ENCODE assay signal across 16 cellular contexts in the genomic region with DNA sequence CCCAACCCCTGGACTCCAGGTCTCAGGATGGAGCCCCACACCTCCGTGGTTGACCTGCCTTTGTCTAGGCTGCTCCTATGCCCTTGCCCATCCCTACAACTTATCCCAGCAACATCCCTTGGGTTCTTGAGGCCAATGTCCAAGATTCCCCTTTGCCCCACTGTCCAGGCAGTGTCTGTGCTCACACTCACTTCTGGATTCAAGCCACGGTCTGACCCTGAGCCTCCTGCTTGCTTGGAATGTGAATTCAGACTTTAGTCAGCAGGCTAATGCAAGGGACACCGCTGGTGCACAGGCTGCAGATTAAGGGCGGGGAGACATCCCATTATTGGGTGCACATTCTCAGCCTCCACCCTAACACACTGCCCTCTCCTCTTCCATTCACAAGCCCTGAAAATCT.
DNase-seq lines count a peak whose midpoint lies in the region; FAIRE-seq and TF ChIP-seq lines count a peak whose summit lies in the region.
"Had no signal": no experiment of that assay in that cellular context is flagged by ENCODE, and none has a peak within 500 bp of the region (broad histone marks: within the 10 kb centered on the region; RNA-seq: fewer than 3 reads in every experiment).

No MANE protein-coding gene starts in this region.

- H3K36me3 Mint-ChIP-seq in activated CD4-positive, alpha-beta T cell treated with anti-CD3 and anti-CD28 coated beads, Interleukin-2, amount 10 ng/mL, durations not matched to agents 7 days and 5 days (ENCODE audit: low read depth) = no peaks in the 10 kb centered on the region
- H3K36me3 Mint-ChIP-seq: CD4-positive, CD25-positive, alpha-beta regulatory T cell had no signal

- H4K91ac ChIP-seq in mesenchymal stem cell (ENCODE audit: low read length) = peak overlapping the region; percentile 74

- H3K27ac Mint-ChIP-seq in activated CD4-positive, alpha-beta T cell treated with anti-CD3 and anti-CD28 coated beads, Interleukin-2, amount 10 ng/mL, durations not matched to agents 7 days and 5 days = no peak overlapping the region
- H3K27ac Mint-ChIP-seq: B cell; CD4-positive, CD25-positive, alpha-beta regulatory T cell had no signal

- H3K79me1 ChIP-seq in mesenchymal stem cell (replicated peaks; ENCODE audit: low read length, poor library complexity, severe bottlenecking) = no peaks in the 10 kb centered on the region

- H2BK5ac ChIP-seq in mesenchymal stem cell (ENCODE audit: low read depth, low read length, poor library complexity, severe bottlenecking) = no peak overlapping the region

- peaks cover 20% of the 10 kb centered on the region for H3K4me1 ChIP-seq in mesenchymal stem cell (ENCODE audit: control insufficient read depth, insufficient read depth, low read depth, low read length)

- no peak overlapping the region for H3K4me2 ChIP-seq in mesenchymal stem cell (ENCODE audit: low read length, poor library complexity, severe bottlenecking)

- peak overlapping the region; percentile 33 for H2BK15ac ChIP-seq in mesenchymal stem cell (ENCODE audit: low read depth, poor library complexity, severe bottlenecking)

- H3K4me3 ChIP-seq in brain microvascular endothelial cell (ENCODE audit: low read depth, low read length) (no peak overlapping the region), mesenchymal stem cell (ENCODE audit: insufficient read depth in 1 of 2, low read depth in 1 of 2, low read length in 2 of 2) (no peak overlapping the region)

- no peak for TF ChIP-seq CTCF in brain microvascular endothelial cell (IDR thresholded peaks at IDR 0.05; ENCODE audit: low read depth, low read length, missing control alignments)

- no peaks in the 10 kb centered on the region for H3K4me1 Mint-ChIP-seq in activated CD4-positive, alpha-beta T cell treated with anti-CD3 and anti-CD28 coated beads, Interleukin-2, amount 10 ng/mL, durations not matched to agents 7 days and 5 days
- H3K4me1 Mint-ChIP-seq: B cell; CD4-positive, CD25-positive, alpha-beta regulatory T cell had no signal

- H3K27me3 Mint-ChIP-seq in activated CD4-positive, alpha-beta T cell treated with anti-CD3 and anti-CD28 coated beads, Interleukin-2, amount 10 ng/mL, durations not matched to agents 7 days and 5 days = no peaks in the 10 kb centered on the region
- H3K27me3 Mint-ChIP-seq: CD4-positive, CD25-positive, alpha-beta regulatory T cell had no signal

- H3K9me3 Mint-ChIP-seq in activated CD4-positive, alpha-beta T cell treated with anti-CD3 and anti-CD28 coated beads, Interleukin-2, amount 10 ng/mL, durations not matched to agents 7 days and 5 days = peaks cover 5% of the 10 kb centered on the region

- peak overlapping the region; percentile 73 to 76 for H3K4ac ChIP-seq in mesenchymal stem cell (ENCODE audit: low read depth in 1 of 2, low read length in 2 of 2)

- DNase-seq in HCEC 1CT = peak; percentile 52
- peak; percentile 20 for DNase-seq in brain microvascular endothelial cell
- DNase-seq in mesenchymal stem cell = peak; percentile 25
- DNase-seq in NCI-H187 (lab: John Stamatoyannopoulos, UW) = no peak
- DNase-seq in activated CD4-positive, alpha-beta T cell treated with anti-CD3 and anti-CD28 coated beads, Interleukin-2, amount 10 ng/mL, durations not matched to agents 7 days and 5 days = no peak
- no peak for DNase-seq in GM19239 (ENCODE audit: insufficient read length, low spot score)
- DNase-seq in DMS153 (lab: John Stamatoyannopoulos, UW) = no peak
- DNase-seq: CD4-positive, CD25-positive, alpha-beta regulatory T cell; KBM-7; NCI-H1092 treated with DMSO at 0.1 percent for 48 hours; NCI-H1694; NCI-H526 treated with DMSO at 0.1 percent for 48 hours; OCI-M1; SHP77 treated with DMSO at 0.1 percent for 48 hours had no signal

- no peak overlapping the region for H3K9ac ChIP-seq in mesenchymal stem cell (ENCODE audit: low read length)

- H3K4me3 Mint-ChIP-seq in activated CD4-positive, alpha-beta T cell treated with anti-CD3 and anti-CD28 coated beads, Interleukin-2, amount 10 ng/mL, durations not matched to agents 7 days and 5 days = no peak overlapping the region
- H3K4me3 Mint-ChIP-seq: B cell; CD4-positive, CD25-positive, alpha-beta regulatory T cell had no signal

- H3K27ac ChIP-seq in brain microvascular endothelial cell = no peak overlapping the region
- no peak overlapping the region for H3K27ac ChIP-seq in mesenchymal stem cell (ENCODE audit: low read length, poor library complexity, severe bottlenecking)

- H4K8ac ChIP-seq in mesenchymal stem cell (ENCODE audit: low read length) = peak overlapping the region; percentile 27

- FAIRE-seq in GM19239 (lab: Jason Lieb, UNC) = no peak
- FAIRE-seq: G401.6 had no signal

- peak overlapping the region in 1 of 2 experiments; percentile 44 for H3K14ac ChIP-seq in mesenchymal stem cell (ENCODE audit: low read length in 2 of 2)

- peak overlapping the region; percentile 0 for H2AK5ac ChIP-seq in mesenchymal stem cell (ENCODE audit: low read length, severe bottlenecking)

- no peak overlapping the region for H3K23ac ChIP-seq in mesenchymal stem cell (ENCODE audit: low read length in 2 of 2)

- CTCF ChIA-PET in activated CD4-positive, alpha-beta T cell treated with anti-CD3 and anti-CD28 coated beads, Interleukin-2, amount 10 ng/mL, durations not matched to agents 7 days and 5 days (lab: Charles Lee) = no interaction called here

- peak overlapping the region; percentile 96 for H2BK12ac ChIP-seq in mesenchymal stem cell (ENCODE audit: low read length in 2 of 2)

- no peaks in the 10 kb centered on the region for H3K9me3 ChIP-seq in mesenchymal stem cell (ENCODE audit: control insufficient read depth, low read length)

- POLR2A ChIA-PET in activated CD4-positive, alpha-beta T cell treated with anti-CD3 and anti-CD28 coated beads, Interleukin-2, amount 10 ng/mL, durations not matched to agents 7 days and 5 days (lab: Charles Lee) = no interaction called here

- no peaks in the 10 kb centered on the region for H3K27me3 ChIP-seq in brain microvascular endothelial cell (replicated peaks)
- H3K27me3 ChIP-seq in mesenchymal stem cell (ENCODE audit: control insufficient read depth in 1 of 2, insufficient read depth in 1 of 2, low read length in 2 of 2) = peaks cover 0 to 2% of the 10 kb centered on the region in 2 experiments

- in situ Hi-C loops in brain microvascular endothelial cell (cut with HindIII; ENCODE audit: low pct_ligation_motif_present, low sequenced_read_pairs) = no loop called here

- peak overlapping the region; percentile 67 to 85 for H3K18ac ChIP-seq in mesenchymal stem cell (ENCODE audit: low read depth in 1 of 2, low read length in 2 of 2)

- no peak overlapping the region for H2AFZ ChIP-seq in mesenchymal stem cell (ENCODE audit: low read depth, low read length)

- WGBS in mesenchymal stem cell = 81% methylated on average over 4 of the region's 4 CpGs

- H3K36me3 ChIP-seq in brain microvascular endothelial cell (replicated peaks) = no peaks in the 10 kb centered on the region
- H3K36me3 ChIP-seq in mesenchymal stem cell (ENCODE audit: control insufficient read depth in 1 of 2, insufficient read depth in 2 of 2, low read depth in 1 of 2, low read length in 2 of 2) = no peaks in the 10 kb centered on the region

- H2BK120ac ChIP-seq in mesenchymal stem cell (ENCODE audit: low read depth, low read length) = no peak overlapping the region

Comparison
In these comparisons a context has a peak if more than half of its experiments do, and no peak if none do; other contexts are left out.
1. DNase-seq: peak in HCEC 1CT (single experiment), brain microvascular endothelial cell (single experiment) and mesenchymal stem cell (single experiment); none in NCI-H187 (0 of 2), activated CD4-positive, alpha-beta T cell treated with anti-CD3 and anti-CD28 coated beads, Interleukin-2, amount 10 ng/mL, durations not matched to agents 7 days and 5 days (single experiment), GM19239 (single experiment) and DMS153 (single experiment).